9 cellular contexts compared by ENCODE assay signal in the genomic region with DNA sequence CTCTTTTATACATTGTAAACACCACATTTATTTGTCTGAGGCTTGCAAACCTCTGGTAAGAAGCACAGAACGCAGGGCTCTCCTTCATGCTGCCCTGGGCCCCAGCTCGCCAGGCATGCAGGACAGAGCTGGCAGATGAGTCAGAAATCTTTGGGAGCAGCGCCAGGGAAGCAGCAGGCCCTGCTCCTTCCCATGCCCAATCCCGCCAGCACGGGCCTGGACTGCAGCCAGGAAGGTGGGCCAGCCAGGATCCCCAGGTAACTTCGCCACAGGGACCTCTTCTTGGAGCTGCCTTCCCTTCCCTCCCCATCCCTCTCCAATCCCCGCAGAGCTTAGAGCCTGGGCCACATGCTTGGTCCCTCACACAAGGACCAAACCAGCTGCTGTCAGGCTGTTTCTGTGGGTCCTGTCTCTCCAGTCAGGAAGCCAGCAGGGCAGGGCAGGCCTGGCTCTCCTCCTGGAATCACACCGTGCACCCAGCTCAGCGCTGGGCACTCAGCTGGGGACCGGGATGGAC. TPM values are rescaled to one million over a fixed set of nuclear protein-coding genes. Genes with fewer than 3 reads are reported as not detected.
A peak's percentile ranks its signal among the peaks of the same experiment; 100 is the strongest.
DNase-seq lines count a peak whose midpoint lies in the region; ATAC-seq and TF ChIP-seq lines count a peak whose summit lies in the region.
"Had no signal": no experiment of that assay in that cellular context is flagged by ENCODE, and none has a peak within 500 bp of the region (broad histone marks: within the 10 kb centered on the region; RNA-seq: fewer than 3 reads in every experiment).

No MANE protein-coding gene starts in this region.

- H3K9me3 ChIP-seq in BE2C (no peaks in the 10 kb centered on the region), duodenal mucosa (ENCODE audit: control insufficient read depth in 1 of 2, low read length in 2 of 2) (no peaks in the 10 kb centered on the region)

- H3K4me3 ChIP-seq in BE2C (ENCODE audit: low read depth, low read length) (no peak overlapping the region), duodenal mucosa (ENCODE audit: low read depth in 1 of 2, low read length in 2 of 2) (no peak overlapping the region)

- DNase-seq in BE2C (peak; percentile 74), NCI-H446 (lab: John Stamatoyannopoulos, UW) (peak; percentile 68 to 85), omental fat pad (ENCODE audit: low spot score) (no peak), COLO668 (lab: John Stamatoyannopoulos, UW; ENCODE audit: unreplicated experiment) (no peak), T-helper 9 cell (no peak)

- no peaks in the 10 kb centered on the region for H3K36me3 ChIP-seq in BE2C
- H3K36me3 ChIP-seq in duodenal mucosa (ENCODE audit: control insufficient read depth in 1 of 2, insufficient read depth in 2 of 2, low read length in 2 of 2): peaks cover 0 to 4% of the 10 kb centered on the region in 2 donors

- ATAC-seq in omental fat pad (ENCODE audit: low FRiP score) (peak; percentile 74), GM21825 (IDR thresholded peaks at IDR 0.05; ENCODE audit: unreplicated experiment) (no peak), HG02885 (IDR thresholded peaks at IDR 0.05; ENCODE audit: poor library complexity, unreplicated experiment) (no peak)
- ATAC-seq: HepG2 had no signal

- TF ChIP-seq CTCF in BE2C (IDR thresholded peaks at IDR 0.05; ENCODE audit: low read depth, low read length) (no peak), omental fat pad (IDR thresholded peaks at IDR 0.05) (no peak)

- H3K27me3 ChIP-seq in BE2C (no peaks in the 10 kb centered on the region), duodenal mucosa (ENCODE audit: control insufficient read depth in 1 of 2, insufficient read depth in 2 of 2, low read length in 2 of 2) (no peaks in the 10 kb centered on the region)

- peak overlapping the region; percentile 35 for H3K27ac ChIP-seq in duodenal mucosa (ENCODE audit: low read depth, low read length)

- H3K4me1 ChIP-seq in BE2C (peaks cover 22% of the 10 kb centered on the region), duodenal mucosa (ENCODE audit: control insufficient read depth in 1 of 2, insufficient read depth in 2 of 2, low read length in 2 of 2) (peaks cover 40 to 42% of the 10 kb centered on the region in 2 donors)

- H3K9ac ChIP-seq in duodenal mucosa (ENCODE audit: low read depth in 1 of 2, low read length in 2 of 2): no peak overlapping the region

RNA-seq across cellular contexts. Expression of a gene that starts 8.8 kb away (rescaled TPM):
- polyA plus RNA-seq in BE2C (2012; ENCODE audit: insufficient read depth, insufficient read length, low read depth): 41.5 TPM
- 10 to 100 TPM in 3 of 4 donors, 1 to 10 TPM in 1; 9.8 to 24.0 (median 15.9) TPM for total RNA-seq in omental fat pad

RNA-seq across cellular contexts. Expression of a gene that starts 11.2 kb away (rescaled TPM):
- 54.6 TPM for polyA plus RNA-seq in BE2C (2012; ENCODE audit: insufficient read depth, insufficient read length, low read depth)
- total RNA-seq in omental fat pad: 100 to 1,000 TPM in 2 of 4 donors, 10 to 100 TPM in 2; 39.3 to 172 (median 86.5) TPM

RNA-seq across cellular contexts. Expression of a gene that starts 57.0 kb away (rescaled TPM):
- polyA plus RNA-seq in BE2C (2012; ENCODE audit: insufficient read depth, insufficient read length, low read depth): 42.5 TPM
- total RNA-seq in omental fat pad: 10 to 100 TPM in 1 of 4 donors, 1 to 10 TPM in 3; 6.2 to 12.9 (median 8.6) TPM

Comparison
In these comparisons a context has a peak if more than half of its experiments do, and no peak if none do; other contexts are left out.
1. DNase-seq: peak in BE2C (single experiment) and NCI-H446 (2 of 2); none in omental fat pad (single experiment), COLO668 (single experiment) and T-helper 9 cell (single experiment).